ENCODE assay signal across 21 cellular contexts in the genomic region with DNA sequence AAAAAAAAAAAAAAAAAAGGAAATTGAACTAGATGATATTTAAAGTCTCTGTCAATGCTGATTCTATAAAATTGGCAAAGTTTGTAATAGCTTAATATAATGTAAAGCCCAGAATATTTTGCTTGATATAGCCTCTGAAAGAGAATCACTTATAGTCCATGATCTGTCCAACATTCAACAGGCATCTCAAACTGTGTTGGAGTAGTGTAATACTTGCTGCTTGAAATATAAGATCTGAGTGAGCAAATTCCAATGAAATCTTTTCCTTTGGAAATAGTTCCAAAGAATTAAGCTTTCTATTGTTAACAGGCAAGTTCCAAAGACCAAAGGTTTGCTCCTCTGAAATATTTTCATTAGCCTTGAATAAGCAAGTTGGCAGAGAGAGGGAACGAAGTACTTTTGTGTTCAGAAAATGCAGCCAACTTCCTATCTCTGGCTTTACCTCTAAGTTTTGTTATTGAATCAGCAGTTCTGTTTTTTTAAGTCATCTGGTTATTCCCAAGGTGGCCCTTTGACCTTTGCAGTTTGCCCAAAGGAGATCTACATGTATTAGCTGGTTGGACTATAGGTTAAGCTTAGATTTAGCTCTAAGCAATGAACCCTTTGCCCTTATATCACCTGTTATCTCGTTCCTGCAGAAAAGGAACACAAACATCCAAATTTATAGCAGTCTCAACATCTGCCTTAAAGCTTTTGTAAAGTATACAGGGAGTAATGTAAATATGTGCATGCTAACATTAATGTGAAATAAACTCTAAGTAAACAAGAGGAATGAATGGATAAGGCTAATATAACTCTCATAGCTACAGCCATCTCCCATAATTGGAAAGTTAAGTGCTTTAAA. TPM values are rescaled to one million over a fixed set of nuclear protein-coding genes. Genes with fewer than 3 reads are reported as not detected.
A peak's percentile ranks its signal among the peaks of the same experiment; 100 is the strongest.
DNase-seq lines count a peak whose midpoint lies in the region; FAIRE-seq and TF ChIP-seq lines count a peak whose summit lies in the region.
"Had no signal": no experiment of that assay in that cellular context is flagged by ENCODE, and none has a peak within 500 bp of the region (broad histone marks: within the 10 kb centered on the region; RNA-seq: fewer than 3 reads in every experiment).

No MANE protein-coding gene starts in this region.

- peak overlapping the region in 1 of 2 donors; percentile 32 for H3K27ac ChIP-seq in small intestine (ENCODE audit: low read depth in 1 of 2, low read length in 1 of 2)
- H3K27ac ChIP-seq: gastrocnemius medialis, prostate gland, transverse colon had no signal

- H3K9me3 ChIP-seq in small intestine (ENCODE audit: control insufficient read depth, low read depth): no peaks in the 10 kb centered on the region
- H3K9me3 ChIP-seq: gastrocnemius medialis, prostate gland, transverse colon had no signal

- H3K4me1 ChIP-seq in small intestine (ENCODE audit: control insufficient read depth in 2 of 2, insufficient read depth in 1 of 2, low read depth in 1 of 2, low read length in 1 of 2): peaks cover 0 to 2% of the 10 kb centered on the region in 2 donors
- H3K4me1 ChIP-seq: gastrocnemius medialis, prostate gland had no signal

- H3K4me3 ChIP-seq in fibroblast of pulmonary artery (replicated peaks; ENCODE audit: low read depth, low read length) (no peak overlapping the region), small intestine (ENCODE audit: low read depth in 1 of 2, low read length in 2 of 2) (no peak overlapping the region)
- H3K4me3 ChIP-seq: gastrocnemius medialis, prostate gland, transverse colon had no signal

- no peak for FAIRE-seq in small intestine (lab: Jason Lieb, UNC)
- FAIRE-seq: G401.6 had no signal

- WGBS in small intestine, 3 donors: 6 to 32% (median 21%) methylated on average over 2 of the region's 2 CpGs

- TF ChIP-seq CTCF in fibroblast of pulmonary artery (IDR thresholded peaks at IDR 0.05; ENCODE audit: low read length, missing control alignments): no peak

- no peaks in the 10 kb centered on the region for H3K36me3 ChIP-seq in small intestine (ENCODE audit: control insufficient read depth in 2 of 2, insufficient read depth in 2 of 2, low read length in 2 of 2)
- H3K36me3 ChIP-seq: gastrocnemius medialis, prostate gland, transverse colon had no signal

- peak; percentile 12 for DNase-seq in HuH-7 (ENCODE audit: low spot score)
- peak; percentile 10 for DNase-seq in RPMI8226
- peak; percentile 7 for DNase-seq in fibroblast of pulmonary artery (ENCODE audit: low read depth)
- peak; percentile 93 for DNase-seq in small intestine
- DNase-seq in SHP77 treated with DMSO at 0.1 percent for 48 hours (lab: John Stamatoyannopoulos, UW): no peak
- no peak for DNase-seq in T1000 (lab: John Stamatoyannopoulos, UW)
- no peak for DNase-seq in pons (ENCODE audit: low spot score)
- DNase-seq: activated CD4-positive, alpha-beta memory T cell treated with anti-CD3 and anti-CD28 coated beads, Interleukin-2, amount 10 ng/mL, durations not matched to agents 7 days and 5 days; activated CD4-positive, CD25-positive, alpha-beta regulatory T cell treated with anti-CD3 and anti-CD28 coated beads, Interleukin-2, amount 50 U/mL, for 72 hours; activated effector memory CD4-positive, alpha-beta T cell treated with Interleukin-2 at 50 U/mL for 16 hours; anterior cingulate cortex; caudate nucleus; gastrocnemius medialis; left cardiac atrium; NCI-H1048; NCI-H1694 treated with DMSO at 0.1 percent for 48 hours; OCI-M1; SHP77; transverse colon had no signal

- H3K27me3 ChIP-seq in small intestine (ENCODE audit: control insufficient read depth in 2 of 2, insufficient read depth in 2 of 2, low read length in 2 of 2): no peaks in the 10 kb centered on the region
- H3K27me3 ChIP-seq: gastrocnemius medialis, transverse colon had no signal

RNA-seq across cellular contexts. Expression of gene CEP350, which starts 24.4 kb away (rescaled TPM):
- 10 to 100 TPM in 1 of 3 donors, 1 to 10 TPM in 2; 5.9 to 10.7 (median 7.6) TPM for polyA plus RNA-seq in small intestine

RNA-seq across cellular contexts. Expression of gene TOR1AIP1, which starts 48.1 kb away (rescaled TPM):
- 10 to 100 TPM in 1 of 3 donors, 1 to 10 TPM in 2; 5.8 to 16.0 (median 7.0) TPM for polyA plus RNA-seq in small intestine

RNA-seq across cellular contexts. Expression of gene TOR1AIP2, which starts 52.6 kb away (rescaled TPM):
- polyA plus RNA-seq in small intestine: 10 to 100 TPM; 13.3 to 24.2 (median 17.6) TPM

Comparison
In these comparisons a context has a peak if more than half of its experiments do, and no peak if none do; other contexts are left out.
1. DNase-seq: peak in HuH-7 (single experiment), RPMI8226 (single experiment), fibroblast of pulmonary artery (single experiment) and small intestine (single experiment); none in SHP77 treated with DMSO at 0.1 percent for 48 hours (single experiment), T1000 (single experiment) and pons (single experiment).